1 cellular context compared by ENCODE assay signal in genomic region chr16:10009691-10010090, GRCh38.
TF ChIP-seq lines count a peak whose summit lies in the region.

No MANE protein-coding gene starts in this region.

TF ChIP-seq in H1, 55 proteins besides CTCF, POLR2A, EP300 and RAD21:
- TF ChIP-seq TCF12 (IDR thresholded peaks at IDR 0.05; ENCODE audit: low read depth, low read length), result no peak
- TF ChIP-seq TAF1 (IDR thresholded peaks at IDR 0.05; ENCODE audit: low read depth, low read length), result no peak
- no peak for TF ChIP-seq NANOG (IDR thresholded peaks at IDR 0.05; ENCODE audit: insufficient read depth, low read depth, low read length, poor library complexity, severe bottlenecking)
- no peak for TF ChIP-seq PHF8 (conservative IDR thresholded peaks at IDR 0.05; ENCODE audit: low read depth, low read length)
- no peak for TF ChIP-seq CTBP2 (IDR thresholded peaks at IDR 0.05; ENCODE audit: borderline replicate concordance, insufficient read depth, insufficient read length, low read length)
- no peak for TF ChIP-seq EZH2 (IDR thresholded peaks at IDR 0.05; ENCODE audit: low read depth, low read length, severe bottlenecking)
- no peak for TF ChIP-seq SIN3A (conservative IDR thresholded peaks at IDR 0.05 in 1 of 2, IDR thresholded peaks at IDR 0.05 in 1 of 2; ENCODE audit: low read depth in 1 of 2, low read length in 2 of 2)
- TF ChIP-seq NRF1 (IDR thresholded peaks at IDR 0.05; ENCODE audit: low read depth, low read length), result no peak
- TF ChIP-seq MAX (IDR thresholded peaks at IDR 0.05), result no peak
- TF ChIP-seq BCL11A (IDR thresholded peaks at IDR 0.05; ENCODE audit: low read depth in 2 of 2, low read length in 2 of 2), result no peak
- TF ChIP-seq HDAC6 (IDR thresholded peaks at IDR 0.05; ENCODE audit: low read depth, low read length), result no peak
- TF ChIP-seq CBX8 (IDR thresholded peaks at IDR 0.05; ENCODE audit: borderline replicate concordance, low read depth, low read length), result no peak
